ENCODE assay signal across 19 cellular contexts in the genomic region with DNA sequence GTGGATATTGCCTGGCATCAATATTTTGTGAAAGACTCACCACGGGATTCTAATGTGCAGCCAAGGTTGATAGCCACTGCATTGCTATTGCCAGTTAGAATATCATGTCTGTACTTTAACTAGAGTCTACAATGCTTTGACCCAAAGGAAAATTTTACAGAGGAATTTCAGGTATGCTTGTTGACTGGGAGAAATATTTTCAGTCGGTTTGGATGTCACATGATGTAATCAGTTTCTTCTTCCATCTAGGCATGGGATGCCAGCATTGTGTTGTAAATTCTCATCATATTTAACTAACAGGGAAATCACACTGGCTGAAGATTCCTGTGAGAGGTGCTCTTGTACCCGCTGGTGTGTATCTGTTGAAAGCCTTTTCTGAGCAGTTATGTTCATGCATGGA.
DNase-seq lines count a peak whose midpoint lies in the region; ATAC-seq, FAIRE-seq and TF ChIP-seq lines count a peak whose summit lies in the region.
"Had no signal": no experiment of that assay in that cellular context is flagged by ENCODE, and none has a peak within 500 bp of the region (broad histone marks: within the 10 kb centered on the region; RNA-seq: fewer than 3 reads in every experiment).

No MANE protein-coding gene starts in this region.

- H3K9me3 ChIP-seq in adipocyte (ENCODE audit: control insufficient read depth, low read length), result no peaks in the 10 kb centered on the region
- H3K9me3 ChIP-seq: MG63, Peyer's patch had no signal

- peaks cover 1% of the 10 kb centered on the region for H3K4me1 ChIP-seq in adipocyte (ENCODE audit: control insufficient read depth, insufficient read depth, low read length)
- H3K4me1 ChIP-seq: Peyer's patch had no signal

- H3K36me3 Mint-ChIP-seq in mesothelial cell of epicardium, result no peaks in the 10 kb centered on the region
- H3K36me3 Mint-ChIP-seq: CD14-positive monocyte had no signal

- H3K36me3 ChIP-seq in adipocyte (ENCODE audit: control insufficient read depth, insufficient read depth, low read length, severe bottlenecking), result no peaks in the 10 kb centered on the region
- H3K36me3 ChIP-seq: MG63, Peyer's patch had no signal

- DNase-seq in A172 (ENCODE audit: low spot score), result peak; percentile 22
- peak; percentile 32 for DNase-seq in adipocyte (ENCODE audit: low read depth)
- peak; percentile 58 for DNase-seq in epithelial cell of proximal tubule (ENCODE audit: low read depth)
- DNase-seq in mesothelial cell of epicardium (ENCODE audit: low spot score in 2 of 2, unreplicated experiment in 2 of 2), result no peak
- no peak for DNase-seq in frontal cortex (ENCODE audit: low spot score in 2 of 2)
- no peak for DNase-seq in NCI-H2227 (lab: John Stamatoyannopoulos, UW; ENCODE audit: unreplicated experiment)
- no peak for DNase-seq in activated naive CD4-positive, alpha-beta T cell (lab: John Stamatoyannopoulos, UW)
- DNase-seq: 8988T, COR-L47, GM23248, MG63, NCI-H1105, NCI-H187, Peyer's patch, SHP77 treated with DMSO at 0.1 percent for 48 hours had no signal

- no peak for TF ChIP-seq CTCF in epithelial cell of proximal tubule (conservative IDR thresholded peaks at IDR 0.05; ENCODE audit: low read depth, low read length)
- no peak for TF ChIP-seq CTCF in mesothelial cell of epicardium (IDR thresholded peaks at IDR 0.05; ENCODE audit: unreplicated experiment)

- H3K27me3 ChIP-seq in adipocyte (replicated peaks; ENCODE audit: control insufficient read depth, insufficient read depth, low read length), result peaks cover 15% of the 10 kb centered on the region
- H3K27me3 ChIP-seq: MG63, Peyer's patch had no signal

- H3K4me3 ChIP-seq in adipocyte (ENCODE audit: low read length), result no peak overlapping the region
- no peak overlapping the region for H3K4me3 ChIP-seq in epithelial cell of proximal tubule (ENCODE audit: low read depth, low read length)
- H3K4me3 ChIP-seq: GM23248, MG63, Peyer's patch had no signal

- no peak for ATAC-seq in GM21737 (IDR thresholded peaks at IDR 0.05; ENCODE audit: unreplicated experiment)
- ATAC-seq: HepG2 had no signal

- no peak overlapping the region for H3K9ac ChIP-seq in adipocyte (ENCODE audit: low read length)
- H3K9ac ChIP-seq: GM23248, KMS-11 had no signal

- H3K4me1 Mint-ChIP-seq in mesothelial cell of epicardium, result peaks cover 66% of the 10 kb centered on the region
- H3K4me1 Mint-ChIP-seq: CD14-positive monocyte had no signal

- H3K4me3 Mint-ChIP-seq in mesothelial cell of epicardium, result no peak overlapping the region
- H3K4me3 Mint-ChIP-seq: CD14-positive monocyte had no signal

- H3K27ac Mint-ChIP-seq in mesothelial cell of epicardium, result peak overlapping the region; percentile 45
- H3K27ac Mint-ChIP-seq: CD14-positive monocyte had no signal

- no peak for FAIRE-seq in frontal cortex (lab: Jason Lieb, UNC)
- FAIRE-seq: HepG2 had no signal

- peaks cover 25% of the 10 kb centered on the region for H3K27me3 Mint-ChIP-seq in mesothelial cell of epicardium (ENCODE audit: low read depth)

- H3K9me3 Mint-ChIP-seq in mesothelial cell of epicardium, result no peaks in the 10 kb centered on the region

Comparison
In these comparisons a context has a peak if more than half of its experiments do, and no peak if none do; other contexts are left out.
1. DNase-seq: peak in A172 (single experiment), adipocyte (single experiment) and epithelial cell of proximal tubule (single experiment); none in mesothelial cell of epicardium (0 of 2), frontal cortex (0 of 2), NCI-H2227 (single experiment) and activated naive CD4-positive, alpha-beta T cell (0 of 4).